ENCODE assay signal across 19 cellular contexts in the genomic region with DNA sequence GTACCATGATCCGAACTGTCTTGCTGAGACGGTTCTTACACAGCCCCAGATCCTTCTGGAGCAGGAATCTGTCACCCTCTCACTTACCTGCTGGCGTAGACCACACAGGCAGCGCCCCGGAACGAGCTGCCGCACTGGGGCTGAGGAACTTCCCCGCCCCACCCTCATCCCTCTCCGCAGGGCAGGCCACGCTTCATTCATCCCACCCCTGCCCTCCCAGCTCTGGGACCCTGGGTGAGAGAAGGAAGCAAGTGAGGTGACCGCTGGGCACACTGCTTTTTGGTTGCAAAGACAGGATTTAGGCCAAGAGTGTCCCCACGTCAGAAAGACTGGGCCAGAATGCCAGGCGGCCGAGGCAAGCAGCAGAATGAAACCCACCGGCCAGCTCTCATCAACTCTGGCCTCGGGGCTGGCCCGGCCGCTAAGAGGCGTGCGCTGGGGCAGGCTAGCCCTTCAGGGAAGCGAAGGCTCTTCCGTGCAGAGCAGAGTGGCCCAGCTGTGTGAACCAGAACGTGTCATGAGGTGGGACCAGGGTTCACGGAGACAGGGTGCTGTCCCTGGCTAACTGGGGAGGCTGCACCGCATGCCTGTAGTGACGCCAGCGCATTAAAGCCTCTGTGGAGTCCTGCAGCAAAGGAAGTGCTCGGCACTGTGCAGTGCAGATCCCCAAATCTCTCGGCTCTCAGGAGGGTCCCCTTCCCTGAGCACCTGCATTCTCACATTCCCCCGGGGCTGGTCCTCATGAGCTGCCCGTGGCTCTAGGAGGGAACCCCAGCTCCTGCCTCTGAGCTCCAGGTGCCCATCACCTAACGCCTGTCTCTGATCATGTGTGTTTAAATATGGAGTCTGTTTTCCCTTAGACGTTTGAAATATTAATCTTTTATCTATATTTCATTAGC.
"Had no signal": no experiment of that assay in that cellular context is flagged by ENCODE, and none has a peak within 500 bp of the region (broad histone marks: within the 10 kb centered on the region; RNA-seq: fewer than 3 reads in every experiment).

No MANE protein-coding gene starts in this region.

- H3K36me3 ChIP-seq: neural progenitor cell, uterus had no signal

- H3K27me3 Mint-ChIP-seq: activated CD4-positive, alpha-beta T cell treated with anti-CD3 and anti-CD28 coated beads, Interleukin-2, amount 10 ng/mL, durations not matched to agents 7 days and 5 days; activated T-cell treated with anti-CD3 and anti-CD28 coated beads, Interleukin-2, amount 50 U/mL, for 24 hours; effector memory CD8-positive, alpha-beta T cell; stimulated activated naive B cell treated with anti-CD40 and anti-IgM and Interleukin-4, amounts not matched to agents 10 μg/mL and 1 μg/mL and 100 μg/mL, for 72 hours had no signal

- H3K4me3 Mint-ChIP-seq: activated CD4-positive, alpha-beta T cell treated with anti-CD3 and anti-CD28 coated beads, Interleukin-2, amount 10 ng/mL, durations not matched to agents 7 days and 5 days; activated CD8-positive, alpha-beta T cell treated with anti-CD3 and anti-CD28 coated beads, Interleukin-2, amount 10 ng/mL, durations not matched to agents 7 days and 5 days; activated T-cell treated with anti-CD3 and anti-CD28 coated beads, Interleukin-2, amount 50 U/mL, for 24 hours; effector memory CD8-positive, alpha-beta T cell; neural progenitor cell; stimulated activated naive B cell treated with anti-CD40 and anti-IgM and Interleukin-4, amounts not matched to agents 10 μg/mL and 1 μg/mL and 100 μg/mL, for 72 hours; T-helper 1 cell treated with Interleukin-12 subunit alpha and Interleukin-12 subunit beta and Interleukin-4 antibody, amounts not matched to agents 30 μg/mL and 1 μg/mL, for 36 hours had no signal

- H3K4me2 ChIP-seq: neural progenitor cell had no signal

- DNase-seq: activated CD4-positive, alpha-beta T cell treated with anti-CD3 and anti-CD28 coated beads, Interleukin-2, amount 10 ng/mL, durations not matched to agents 7 days and 5 days; activated CD8-positive, alpha-beta T cell treated with anti-CD3 and anti-CD28 coated beads, Interleukin-2, amount 10 ng/mL, durations not matched to agents 7 days and 5 days; activated T-cell treated with anti-CD3 and anti-CD28 coated beads, Interleukin-2, amount 50 U/mL, for 24 hours; adrenal gland; dermis blood vessel endothelial cell; effector memory CD8-positive, alpha-beta T cell; foreskin fibroblast; midbrain; stimulated activated CD4-positive, alpha-beta T cell treated with anti-CD3 and anti-CD28 coated beads, Interleukin-4, amount 100 ng/mL, for 4 hours; stimulated activated naive B cell treated with anti-CD40 and anti-IgM and Interleukin-4, amounts not matched to agents 10 μg/mL and 1 μg/mL and 100 μg/mL, for 72 hours; thyroid gland had no signal

- H3K36me3 Mint-ChIP-seq: activated naive CD4-positive, alpha-beta T cell treated with anti-CD3 and anti-CD28 coated beads, Interleukin-2, amount 50 U/mL, for 72 hours had no signal

- H2AFZ ChIP-seq: neural progenitor cell had no signal

- H3K27ac Mint-ChIP-seq: activated CD4-positive, alpha-beta T cell treated with anti-CD3 and anti-CD28 coated beads, Interleukin-2, amount 10 ng/mL, durations not matched to agents 7 days and 5 days; activated CD8-positive, alpha-beta T cell treated with anti-CD3 and anti-CD28 coated beads, Interleukin-2, amount 10 ng/mL, durations not matched to agents 7 days and 5 days; stimulated activated naive B cell treated with anti-CD40 and anti-IgM and Interleukin-4, amounts not matched to agents 10 μg/mL and 1 μg/mL and 100 μg/mL, for 72 hours; T-helper 1 cell treated with Interleukin-12 subunit alpha and Interleukin-12 subunit beta and Interleukin-4 antibody, amounts not matched to agents 30 μg/mL and 1 μg/mL, for 36 hours had no signal

- H3K9me3 Mint-ChIP-seq: activated CD4-positive, alpha-beta T cell treated with anti-CD3 and anti-CD28 coated beads, Interleukin-2, amount 10 ng/mL, durations not matched to agents 7 days and 5 days; activated naive CD4-positive, alpha-beta T cell treated with anti-CD3 and anti-CD28 coated beads, Interleukin-2, amount 50 U/mL, for 72 hours; activated T-cell treated with anti-CD3 and anti-CD28 coated beads, Interleukin-2, amount 50 U/mL, for 24 hours; effector memory CD8-positive, alpha-beta T cell; neural progenitor cell; stimulated activated naive B cell treated with anti-CD40 and anti-IgM and Interleukin-4, amounts not matched to agents 10 μg/mL and 1 μg/mL and 100 μg/mL, for 72 hours; T-helper 1 cell treated with Interleukin-12 subunit alpha and Interleukin-12 subunit beta and Interleukin-4 antibody, amounts not matched to agents 30 μg/mL and 1 μg/mL, for 36 hours had no signal

- H3K4me3 ChIP-seq: adrenal gland, lung, neural progenitor cell, thyroid gland, uterus had no signal

- H3K27me3 ChIP-seq: adrenal gland, neural progenitor cell, thyroid gland, uterus had no signal

- H3K9me3 ChIP-seq: adrenal gland, thyroid gland, uterus had no signal

- ATAC-seq: activated CD4-positive, CD25-positive, alpha-beta regulatory T cell treated with anti-CD3 and anti-CD28 coated beads, Interleukin-2, amount 50 U/mL, for 24 hours; activated CD8-positive, alpha-beta T cell treated with anti-CD3 and anti-CD28 coated beads, Interleukin-2, amount 10 ng/mL, durations not matched to agents 7 days and 5 days; activated naive CD4-positive, alpha-beta T cell treated with anti-CD3 and anti-CD28 coated beads, Interleukin-2, amount 50 U/mL, for 72 hours; effector memory CD8-positive, alpha-beta T cell; sciatic nerve; stimulated activated naive B cell treated with anti-CD40 and anti-IgM and Interleukin-4, amounts not matched to agents 10 μg/mL and 1 μg/mL and 100 μg/mL, for 72 hours had no signal

- H3K27ac ChIP-seq: adrenal gland, epithelial cell of prostate, neural progenitor cell, thyroid gland, uterus had no signal

- H3K9ac ChIP-seq: neural progenitor cell had no signal
